ENCODE assay signal across 9 cellular contexts in genomic region chr4:113645771-113646455, GRCh38.
A peak's percentile ranks its signal among the peaks of the same experiment; 100 is the strongest.
DNase-seq lines count a peak whose midpoint lies in the region; ATAC-seq and TF ChIP-seq lines count a peak whose summit lies in the region.
"Had no signal": no experiment of that assay in that cellular context is flagged by ENCODE, and none has a peak within 500 bp of the region (broad histone marks: within the 10 kb centered on the region; RNA-seq: fewer than 3 reads in every experiment).

No MANE protein-coding gene starts in this region.

- DNase-seq in SIG-M5 treated with dmso at 0.1 percent for 504 hours (lab: John Stamatoyannopoulos, UW; ENCODE audit: unreplicated experiment) = peak; percentile 38
- no peak for DNase-seq in SIG-M5 (lab: John Stamatoyannopoulos, UW)
- no peak for DNase-seq in adipocyte (ENCODE audit: low read depth)
- no peak for DNase-seq in upper lobe of right lung
- DNase-seq: DND-41 had no signal

- H3K9ac ChIP-seq in adipocyte (ENCODE audit: low read length) (no peak overlapping the region), iPS-20b (ENCODE audit: low read depth, low read length) (peak overlapping the region; percentile 36; the same call in 1 of the 2 replicates)

- H3K4me1 ChIP-seq in adipocyte (ENCODE audit: control insufficient read depth, insufficient read depth, low read length) (peaks cover 44% of the 10 kb centered on the region), iPS-20b (ENCODE audit: insufficient read depth, low read length) (peaks cover 27% of the 10 kb centered on the region), upper lobe of right lung (peaks cover 20% of the 10 kb centered on the region)

- H3K4me3 ChIP-seq in adipocyte (ENCODE audit: low read length) = peak overlapping the region; percentile 13
- H3K4me3 ChIP-seq in iPS-20b (ENCODE audit: low read length) = peak overlapping the region; percentile 8; the same call in 1 of the 2 replicates
- H3K4me3 ChIP-seq in upper lobe of right lung = no peak overlapping the region

- H3K36me3 ChIP-seq in adipocyte (ENCODE audit: control insufficient read depth, insufficient read depth, low read length, severe bottlenecking) (peaks cover 20% of the 10 kb centered on the region), iPS-20b (ENCODE audit: insufficient read depth, low read depth, low read length) (no peaks in the 10 kb centered on the region), upper lobe of right lung (no peaks in the 10 kb centered on the region)

- H3K9me3 ChIP-seq in adipocyte (ENCODE audit: control insufficient read depth, low read length) (no peaks in the 10 kb centered on the region), iPS-20b (ENCODE audit: insufficient read depth, low read depth, low read length) (no peaks in the 10 kb centered on the region), upper lobe of right lung (no peaks in the 10 kb centered on the region)

- H3K27me3 ChIP-seq in adipocyte (replicated peaks; ENCODE audit: control insufficient read depth, insufficient read depth, low read length) (no peaks in the 10 kb centered on the region), iPS-20b (ENCODE audit: insufficient read depth, low read length) (no peaks in the 10 kb centered on the region), upper lobe of right lung (no peaks in the 10 kb centered on the region)

- intact Hi-C loops in upper lobe of right lung (cut with DNase I) = no loop called here

- ATAC-seq in upper lobe of right lung (peak; percentile 97), GM21619 (IDR thresholded peaks at IDR 0.05; ENCODE audit: unreplicated experiment) (no peak), HG03097 (IDR thresholded peaks at IDR 0.05; ENCODE audit: low FRiP score, unreplicated experiment) (no peak), GM21723 (IDR thresholded peaks at IDR 0.05; ENCODE audit: unreplicated experiment) (no peak)

- H3K27ac ChIP-seq in iPS-20b (ENCODE audit: low read length) (peak overlapping the region; percentile 62), upper lobe of right lung (peak overlapping the region; percentile 42)

- TF ChIP-seq CTCF in upper lobe of right lung (IDR thresholded peaks at IDR 0.05) = no peak
